In genomic region chr3:10193692-10194327, GRCh38 we compare ENCODE assay signal across 8 cellular contexts. TPM values are rescaled to one million over a fixed set of nuclear protein-coding genes. Genes with fewer than 3 reads are reported as not detected.
DNase-seq lines count a peak whose midpoint lies in the region; ATAC-seq and TF ChIP-seq lines count a peak whose summit lies in the region.

No MANE protein-coding gene starts in this region.

- no peaks in the 10 kb centered on the region for H3K79me2 ChIP-seq in HCT116 (ENCODE audit: insufficient read depth, low read length)
- H3K79me2 ChIP-seq in smooth muscle cell (ENCODE audit: low read depth), result no peaks in the 10 kb centered on the region
- no peaks in the 10 kb centered on the region for H3K79me2 ChIP-seq in MM.1S (ENCODE audit: low read length)

- H3K27ac ChIP-seq in HCT116 (ENCODE audit: low read depth, low read length), result no peak overlapping the region
- peak overlapping the region; percentile 86 for H3K27ac ChIP-seq in right cardiac atrium (ENCODE audit: low read length)
- peak overlapping the region; percentile 99 for H3K27ac ChIP-seq in smooth muscle cell (ENCODE audit: low read depth)
- H3K27ac ChIP-seq in MM.1S (ENCODE audit: low read length), result no peak overlapping the region
- H3K27ac ChIP-seq in SJCRH30, result no peak overlapping the region

- H3K4me1 ChIP-seq in HCT116 (ENCODE audit: control insufficient read depth in 1 of 2, insufficient read depth in 2 of 2, low read length in 2 of 2) (peaks cover 42 to 54% of the 10 kb centered on the region in 2 experiments), right cardiac atrium (ENCODE audit: control insufficient read depth, insufficient read depth, low read length) (peaks cover 18% of the 10 kb centered on the region), smooth muscle cell (ENCODE audit: low read depth) (peaks cover 16% of the 10 kb centered on the region), MM.1S (ENCODE audit: low read length) (peaks cover 24% of the 10 kb centered on the region), SJCRH30 (peaks cover 9% of the 10 kb centered on the region)

- BruUV-seq in HCT116 (replicated peaks; lab: Mats Ljungman, UMichigan), result no TSS peak

- no peak for TF ChIP-seq CTCF in HCT116 (IDR thresholded peaks at IDR 0.05 in 2 of 3, conservative IDR thresholded peaks at IDR 0.05 in 1 of 3; ENCODE audit: borderline replicate concordance in 1 of 3, insufficient read depth in 1 of 3, low read depth in 2 of 3, low read length in 2 of 3)
- no peak for TF ChIP-seq CTCF in smooth muscle cell (IDR thresholded peaks at IDR 0.05; ENCODE audit: borderline replicate concordance, insufficient read depth, poor library complexity, severe bottlenecking)
- TF ChIP-seq CTCF in MM.1S (IDR thresholded peaks at IDR 0.05; ENCODE audit: low read length), result no peak

- H3K36me3 ChIP-seq in HCT116 (ENCODE audit: control insufficient read depth in 1 of 2, insufficient read depth in 2 of 2, low read length in 2 of 2) (no peaks in the 10 kb centered on the region), smooth muscle cell (ENCODE audit: low read depth) (no peaks in the 10 kb centered on the region), MM.1S (replicated peaks; ENCODE audit: insufficient read depth, low read length) (no peaks in the 10 kb centered on the region), SJCRH30 (no peaks in the 10 kb centered on the region)

- ATAC-seq in HCT116, result no peak
- ATAC-seq in right cardiac atrium, result no peak
- ATAC-seq in HG03432 (IDR thresholded peaks at IDR 0.05; ENCODE audit: unreplicated experiment), result no peak

- WGBS in right cardiac atrium, result 59% methylated on average over 14 of the region's 14 CpGs
- WGBS in smooth muscle cell (ENCODE audit: low lambda C conversion rate), result 79% methylated on average over 14 of the region's 14 CpGs

- CTCF ChIA-PET in HCT116 (lab: Charles Lee), result interaction anchor here (0.9 kb wide), 1 partner anchor 12 kb away, joined by 3 read pairs; no protein-coding TSS in a partner anchor

- DNase-seq in HCT116 (ENCODE audit: low read depth, low spot score) (no peak), right cardiac atrium (no peak), smooth muscle cell (lab: John Stamatoyannopoulos, UW; ENCODE audit: unreplicated experiment) (no peak), MM.1S (no peak), CD1c-positive myeloid dendritic cell (ENCODE audit: extremely low spot score) (no peak), SJCRH30 (no peak)
- peak; percentile 36 to 50 for DNase-seq in activated T-cell treated with anti-CD3 and anti-CD28 coated beads, Interleukin-2, amount 50 U/mL, for 48 hours

- no peak overlapping the region for H2AFZ ChIP-seq in HCT116 (ENCODE audit: low read depth, low read length, poor library complexity, severe bottlenecking)
- H2AFZ ChIP-seq in smooth muscle cell (ENCODE audit: low read depth), result peak overlapping the region; percentile 38
- H2AFZ ChIP-seq in MM.1S (ENCODE audit: low read length), result no peak overlapping the region

- RAD21 ChIA-PET in HCT116 (lab: Charles Lee; ENCODE audit: low non-redundant PET in 1 of 2, low total read pairs in 2 of 2, uncharacterized antibody in 2 of 2, unreplicated experiment in 2 of 2), result no interaction called here

- H3K9ac ChIP-seq in HCT116 (ENCODE audit: low read length), result no peak overlapping the region
- peak overlapping the region; percentile 32 for H3K9ac ChIP-seq in smooth muscle cell (ENCODE audit: low read depth)
- no peak overlapping the region for H3K9ac ChIP-seq in MM.1S (ENCODE audit: low read length)

- intact Hi-C loops in HCT116 (cut with micrococcal nuclease), result no loop called here
- intact Hi-C loops in right cardiac atrium (cut with DNase I), result no loop called here

- POLR2A ChIA-PET in HCT116 (lab: Charles Lee), result no interaction called here

- peak overlapping the region; percentile 61; the same call in 1 of the 2 replicates for H3K4me2 ChIP-seq in HCT116 (ENCODE audit: low read length)
- H3K4me2 ChIP-seq in smooth muscle cell, result peak overlapping the region; percentile 15
- no peak overlapping the region for H3K4me2 ChIP-seq in MM.1S (ENCODE audit: low read depth, low read length)

- no peak for TF ChIP-seq POLR2A in HCT116 (IDR thresholded peaks at IDR 0.05; ENCODE audit: borderline replicate concordance, extremely low read depth, insufficient read depth, insufficient read length)

- H4K20me1 ChIP-seq in HCT116 (ENCODE audit: insufficient read depth) (no peaks in the 10 kb centered on the region), smooth muscle cell (ENCODE audit: low read depth) (no peaks in the 10 kb centered on the region), MM.1S (ENCODE audit: insufficient read depth, low read length) (no peaks in the 10 kb centered on the region)

- H3K4me3 ChIP-seq in HCT116 (replicated peaks in 1 of 2; ENCODE audit: low read depth in 1 of 2, low read length in 2 of 2) (no peak overlapping the region), right cardiac atrium (ENCODE audit: low read length) (no peak overlapping the region), smooth muscle cell (no peak overlapping the region), MM.1S (ENCODE audit: low read length) (no peak overlapping the region), SJCRH30 (no peak overlapping the region)

- H3K27me3 ChIP-seq in HCT116 (ENCODE audit: insufficient read depth, low read length) (no peaks in the 10 kb centered on the region), right cardiac atrium (ENCODE audit: control insufficient read depth, insufficient read depth) (no peaks in the 10 kb centered on the region), smooth muscle cell (ENCODE audit: low read depth) (no peaks in the 10 kb centered on the region), MM.1S (replicated peaks; ENCODE audit: insufficient read depth, low read length) (no peaks in the 10 kb centered on the region), SJCRH30 (peaks cover 4% of the 10 kb centered on the region; the same call in 1 of the 2 replicates)

- peaks cover 25% of the 10 kb centered on the region for H3F3A ChIP-seq in smooth muscle cell (ENCODE audit: low read depth)
- peaks cover 16% of the 10 kb centered on the region for H3F3A ChIP-seq in MM.1S (ENCODE audit: insufficient read depth, low read length)

- H3K9me2 ChIP-seq in HCT116 (ENCODE audit: insufficient read depth), result no peaks in the 10 kb centered on the region
- no peaks in the 10 kb centered on the region for H3K9me2 ChIP-seq in MM.1S (replicated peaks; ENCODE audit: insufficient read depth, low read length)

- H3K9me3 ChIP-seq in HCT116 (ENCODE audit: control insufficient read depth in 1 of 2, insufficient read depth in 1 of 2, low read depth in 1 of 2, low read length in 2 of 2), result no peaks in the 10 kb centered on the region
- H3K9me3 ChIP-seq in right cardiac atrium (ENCODE audit: control insufficient read depth, low read length), result no peaks in the 10 kb centered on the region
- H3K9me3 ChIP-seq in smooth muscle cell (replicated peaks; ENCODE audit: low read depth), result no peaks in the 10 kb centered on the region
- no peaks in the 10 kb centered on the region for H3K9me3 ChIP-seq in MM.1S (replicated peaks; ENCODE audit: insufficient read depth, low read length)
- no peaks in the 10 kb centered on the region for H3K9me3 ChIP-seq in SJCRH30 (replicated peaks)

- TF ChIP-seq RAD21 in HCT116 (IDR thresholded peaks at IDR 0.05; ENCODE audit: low read depth), result no peak

TF ChIP-seq in HCT116, 20 proteins besides CTCF, POLR2A, EP300 and RAD21 (continues in another document):
- TF ChIP-seq ZFX (IDR thresholded peaks at IDR 0.05) (no peak), TCF7L2 (IDR thresholded peaks at IDR 0.05; ENCODE audit: borderline replicate concordance, extremely low read depth, insufficient read depth, insufficient read length) (no peak), FOSL1 (IDR thresholded peaks at IDR 0.05; ENCODE audit: low read depth) (no peak), EZH2phosphoT487 (IDR thresholded peaks at IDR 0.05; ENCODE audit: borderline replicate concordance) (no peak), EZH2 (IDR thresholded peaks at IDR 0.05) (no peak), ZNF274 (IDR thresholded peaks at IDR 0.05; ENCODE audit: low read depth, low read length) (no peak), ELF1 (IDR thresholded peaks at IDR 0.05; ENCODE audit: borderline replicate concordance, low read depth) (no peak), YY1 (IDR thresholded peaks at IDR 0.05; ENCODE audit: extremely low read depth, insufficient replicate concordance, low read depth, low read length) (no peak), CBX3 (IDR thresholded peaks at IDR 0.05; ENCODE audit: low read depth) (no peak)

RNA-seq across cellular contexts. Expression of gene IRAK2, which starts 29.1 kb away (rescaled TPM):
- 3.6 TPM for total RNA-seq in HCT116 (2021; ENCODE audit: unreplicated experiment)
- 1.9 and 2.0 TPM in 2 replicates for polyA plus RNA-seq in HCT116 (2012)
- total RNA-seq in right cardiac atrium, result 1 to 10 TPM in 3 of 4 donors, under 1 TPM in 1; 0.71 to 1.5 (median 1.4) TPM
- 0.63 TPM for polyA plus RNA-seq in right cardiac atrium
- 1.9 and 3.4 TPM in 2 replicates for total RNA-seq in smooth muscle cell
- 2.8 and 3.3 TPM in 2 replicates for polyA plus RNA-seq in smooth muscle cell
- 8.1 TPM in 2 replicates for total RNA-seq in SJCRH30 (2014; rRNA removed; shearing (Covaris generic))

RNA-seq across cellular contexts. Expression of gene VHL, which starts 52.2 kb away (rescaled TPM):
- total RNA-seq in HCT116 (2021; ENCODE audit: unreplicated experiment) (56.1 TPM), right cardiac atrium (10 to 100 TPM; 17.4 to 18.2 (median 17.6) TPM), smooth muscle cell (21.4 and 26.8 TPM in 2 replicates)
- polyA plus RNA-seq in HCT116 (2012), result 29.4 and 36.3 TPM in 2 replicates
- polyA plus RNA-seq in right cardiac atrium (19.1 TPM), smooth muscle cell (13.9 and 19.5 TPM in 2 replicates)
- 58.3 and 63.8 TPM in 2 replicates for total RNA-seq in SJCRH30 (2014; rRNA removed; shearing (Covaris generic))

RNA-seq across cellular contexts. Expression of gene TATDN2, which starts 54.4 kb away (rescaled TPM):
- total RNA-seq in HCT116 (2021; ENCODE audit: unreplicated experiment) (26.8 TPM), right cardiac atrium (10 to 100 TPM; 19.1 to 25.6 (median 21.9) TPM), smooth muscle cell (10.7 and 23.6 TPM in 2 replicates)
- 14.0 and 15.3 TPM in 2 replicates for polyA plus RNA-seq in HCT116 (2012)
- polyA plus RNA-seq in right cardiac atrium (13.6 TPM), smooth muscle cell (3.3 and 7.2 TPM in 2 replicates)
- total RNA-seq in SJCRH30 (2014; rRNA removed; shearing (Covaris generic)), result 19.4 and 22.6 TPM in 2 replicates

Comparison
In these comparisons a context has a peak if more than half of its experiments do, and no peak if none do; other contexts are left out.
1. DNase-seq: peak in activated T-cell treated with anti-CD3 and anti-CD28 coated beads, Interleukin-2, amount 50 U/mL, for 48 hours (2 of 2); none in HCT116 (single experiment), right cardiac atrium (0 of 3), smooth muscle cell (single experiment), MM.1S (single experiment), CD1c-positive myeloid dendritic cell (single experiment) and SJCRH30 (0 of 2).
2. H3K27ac ChIP-seq: peak in right cardiac atrium (single experiment) and smooth muscle cell (single experiment); none in HCT116 (single experiment), MM.1S (single experiment) and SJCRH30 (single experiment).